In the genomic region with DNA sequence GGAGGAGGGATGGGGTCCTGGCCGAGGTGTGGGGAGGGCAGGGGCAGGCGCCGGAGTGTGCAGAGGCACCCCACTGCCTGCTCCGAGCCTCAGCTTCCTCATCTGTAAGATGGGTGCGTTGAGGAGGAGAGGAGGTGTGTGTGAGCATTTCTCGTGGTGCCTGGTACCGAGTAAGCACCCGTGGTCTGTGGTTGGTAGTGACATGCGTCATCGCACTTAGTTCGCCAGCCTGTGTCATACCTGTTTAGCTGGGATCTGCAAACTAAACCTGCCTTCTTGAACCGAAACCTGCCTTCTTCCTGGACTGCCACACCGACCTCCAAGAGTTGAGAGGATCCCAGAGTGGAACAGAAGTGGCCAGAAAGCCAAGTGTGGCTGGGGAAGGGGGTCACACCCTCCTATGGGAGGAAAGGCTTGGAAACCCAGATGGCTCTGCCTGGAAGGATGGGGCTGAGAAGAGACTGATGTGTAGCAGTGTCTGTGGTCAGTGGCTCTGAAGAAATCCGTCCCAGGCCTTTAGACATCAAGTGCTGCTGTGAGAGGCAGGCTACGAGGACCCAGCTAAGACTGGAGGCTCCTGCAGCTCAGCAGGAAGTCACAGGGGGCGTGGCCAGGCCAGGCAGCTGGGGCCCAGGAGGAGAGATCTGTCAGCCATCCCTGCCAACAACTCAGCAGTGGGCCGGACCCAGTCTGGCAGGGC, we compare ENCODE assay signal across 8 cellular contexts.
DNase-seq lines count a peak whose midpoint lies in the region; TF ChIP-seq lines count a peak whose summit lies in the region.

No MANE protein-coding gene starts in this region.

- H3K27ac ChIP-seq in DOHH2 (ENCODE audit: low read depth, low read length) (no peak overlapping the region), GM23248 (no peak overlapping the region), cardiac muscle cell (peak overlapping the region; percentile 71)

- H3K9me2 ChIP-seq in DOHH2 (replicated peaks; ENCODE audit: control insufficient read depth, low read length) (no peaks in the 10 kb centered on the region), GM23248 (ENCODE audit: insufficient read depth) (no peaks in the 10 kb centered on the region)

- H3K4me2 ChIP-seq in DOHH2 (ENCODE audit: low read length) (peak overlapping the region; percentile 52), GM23248 (ENCODE audit: unreplicated experiment) (no peak overlapping the region)

- H3K9ac ChIP-seq in GM23248 = 0 out of 2 replicates have a peak overlapping the region, but pooled peaks have one; percentile 33

- no peaks in the 10 kb centered on the region for H3K36me3 ChIP-seq in DOHH2 (ENCODE audit: control insufficient read depth, low read length)
- H3K36me3 ChIP-seq in GM23248 (ENCODE audit: low read depth) = no peaks in the 10 kb centered on the region
- H3K36me3 ChIP-seq in cardiac muscle cell = no peaks in the 10 kb centered on the region

- peaks cover 16% of the 10 kb centered on the region for H3K4me1 ChIP-seq in DOHH2 (ENCODE audit: control insufficient read depth, low read length)
- peaks cover 19% of the 10 kb centered on the region for H3K4me1 ChIP-seq in GM23248 (ENCODE audit: insufficient read depth)
- peaks cover 8% of the 10 kb centered on the region for H3K4me1 ChIP-seq in cardiac muscle cell (ENCODE audit: low read depth)

- H3F3A ChIP-seq in DOHH2 (ENCODE audit: control insufficient read depth, insufficient read depth) = no peaks in the 10 kb centered on the region
- no peaks in the 10 kb centered on the region for H3F3A ChIP-seq in GM23248 (ENCODE audit: insufficient read depth)

- no peak overlapping the region for H2AFZ ChIP-seq in GM23248

- WGBS in GM23248 (ENCODE audit: low coverage in 1 of 2, low lambda C conversion rate in 2 of 2, missing lambda C conversion rate in 2 of 2), 2 experiments = 60% methylated on average over 17 of the region's 17 CpGs

- no peak for TF ChIP-seq CTCF in DOHH2 (IDR thresholded peaks at IDR 0.05; ENCODE audit: low read depth, low read length, poor library complexity, severe bottlenecking)
- no peak for TF ChIP-seq CTCF in cardiac muscle cell (IDR thresholded peaks at IDR 0.05; ENCODE audit: low read depth, low read length)

- H3K4me3 ChIP-seq in DOHH2 (ENCODE audit: low read length) (0 out of 2 replicates have a peak overlapping the region, but pooled peaks have one; percentile 15), GM23248 (no peak overlapping the region), cardiac muscle cell (no peak overlapping the region)

- H3K27me3 ChIP-seq in DOHH2 (ENCODE audit: control insufficient read depth, low read length) (no peaks in the 10 kb centered on the region), GM23248 (replicated peaks; ENCODE audit: insufficient read depth) (no peaks in the 10 kb centered on the region), cardiac muscle cell (no peaks in the 10 kb centered on the region)

- H4K20me1 ChIP-seq in DOHH2 (ENCODE audit: control insufficient read depth, insufficient read depth, low read depth, low read length) (peaks cover 11% of the 10 kb centered on the region; the same call in 1 of the 2 replicates), GM23248 (ENCODE audit: insufficient read depth) (no peaks in the 10 kb centered on the region)

- no peaks in the 10 kb centered on the region for H3K9me3 ChIP-seq in DOHH2 (ENCODE audit: control insufficient read depth, insufficient read depth, low read length)
- no peaks in the 10 kb centered on the region for H3K9me3 ChIP-seq in GM23248 (ENCODE audit: low read depth)
- H3K9me3 ChIP-seq in cardiac muscle cell (ENCODE audit: low read depth) = no peaks in the 10 kb centered on the region

- no peaks in the 10 kb centered on the region for H3K79me2 ChIP-seq in DOHH2 (ENCODE audit: control insufficient read depth, low read length)
- H3K79me2 ChIP-seq in GM23248 (ENCODE audit: insufficient read depth) = peaks cover 21% of the 10 kb centered on the region

- in situ Hi-C loops in GM23248 (cut with MboI) = no loop called here

- DNase-seq in GM23248 = peak; percentile 73
- DNase-seq in NCI-H69 (lab: John Stamatoyannopoulos, UW) = peak; percentile 13
- peak; percentile 70 for DNase-seq in activated effector memory CD4-positive, alpha-beta T cell treated with Interleukin-2 at 50 U/mL for 16 hours
- DNase-seq in cardiac muscle cell (ENCODE audit: low read depth in 1 of 2, low spot score in 1 of 2) = peak; percentile 77 to 78
- DNase-seq in stimulated activated CD4-positive, alpha-beta T cell treated with anti-CD3 and anti-CD28 coated beads, Interleukin-12 subunit alpha, Interleukin-12 subunit beta, amount 100 ng/mL, for 4 hours = peak; percentile 52
- DNase-seq in SKM-1 (lab: John Stamatoyannopoulos, UW; ENCODE audit: unreplicated experiment) = no peak
- DNase-seq in NCI-H2029 (lab: John Stamatoyannopoulos, UW) = no peak

Comparison
In these comparisons a context has a peak if more than half of its experiments do, and no peak if none do; other contexts are left out.
1. DNase-seq: peak in GM23248 (single experiment), NCI-H69 (single experiment), activated effector memory CD4-positive, alpha-beta T cell treated with Interleukin-2 at 50 U/mL for 16 hours (single experiment), cardiac muscle cell (2 of 2) and stimulated activated CD4-positive, alpha-beta T cell treated with anti-CD3 and anti-CD28 coated beads, Interleukin-12 subunit alpha, Interleukin-12 subunit beta, amount 100 ng/mL, for 4 hours (single experiment); none in SKM-1 (single experiment) and NCI-H2029 (single experiment).